21 cellular contexts compared by ENCODE assay signal in the genomic region with DNA sequence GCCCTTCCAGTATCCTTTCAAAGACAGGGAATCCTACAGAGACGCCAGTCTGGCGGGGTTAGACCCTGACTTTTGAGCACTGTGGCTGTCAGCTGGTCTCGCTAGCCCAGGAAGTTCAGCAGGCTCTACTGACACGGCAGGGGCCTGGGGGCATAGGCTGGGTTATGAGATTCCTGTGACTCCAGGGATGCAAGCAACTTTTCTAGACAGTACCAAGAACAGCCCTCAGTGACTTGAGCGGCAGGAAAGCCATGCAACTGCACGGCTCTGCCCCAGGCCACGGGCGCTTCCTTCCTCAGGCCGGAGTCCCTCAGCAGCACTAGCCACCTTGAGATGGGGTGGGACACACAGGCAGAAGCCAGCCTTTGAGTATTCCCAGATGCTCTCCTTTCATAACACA. TPM values are rescaled to one million over a fixed set of nuclear protein-coding genes. Genes with fewer than 3 reads are reported as not detected.
DNase-seq lines count a peak whose midpoint lies in the region; ATAC-seq and TF ChIP-seq lines count a peak whose summit lies in the region.
"Had no signal": no experiment of that assay in that cellular context is flagged by ENCODE, and none has a peak within 500 bp of the region (broad histone marks: within the 10 kb centered on the region; RNA-seq: fewer than 3 reads in every experiment).

No MANE protein-coding gene starts in this region.

- H3K27ac ChIP-seq in gastroesophageal sphincter (peak overlapping the region in 3 of 4 donors; percentile 57 to 75 (median 72)), upper lobe of right lung (peak overlapping the region; percentile 63)

- H3K27me3 ChIP-seq in gastroesophageal sphincter (no peaks in the 10 kb centered on the region), upper lobe of right lung (no peaks in the 10 kb centered on the region)
- H3K27me3 ChIP-seq: BE2C had no signal

- 100% methylated on average over 1 of the region's 9 CpGs; no CpG with 5 or more reads in 1 of the 2 donors for WGBS in gastroesophageal sphincter (ENCODE audit: low coverage in 1 of 2), 2 donors

- no peaks in the 10 kb centered on the region for H3K9me3 Mint-ChIP-seq in osteocyte (ENCODE audit: unreplicated experiment)
- H3K9me3 Mint-ChIP-seq in nephron progenitor cell = peaks cover 25% of the 10 kb centered on the region
- H3K9me3 Mint-ChIP-seq: effector memory CD8-positive, alpha-beta T cell had no signal

- peaks cover 0 to 17% of the 10 kb centered on the region in 2 donors for H3K36me3 ChIP-seq in gastroesophageal sphincter
- no peaks in the 10 kb centered on the region for H3K36me3 ChIP-seq in upper lobe of right lung
- H3K36me3 ChIP-seq: BE2C had no signal

- DNase-seq in Right ventricle myocardium inferior (ENCODE audit: missing footprints) (peak; percentile 53), Right ventricle myocardium superior (no peak), osteocyte (ENCODE audit: extremely low spot score, unreplicated experiment) (no peak), upper lobe of right lung (no peak), nephron progenitor cell (no peak), occipital lobe (lab: John Stamatoyannopoulos, UW) (no peak)
- DNase-seq: activated CD8-positive, alpha-beta memory T cell treated with anti-CD3 and anti-CD28 coated beads, Interleukin-2, amount 10 ng/mL, durations not matched to agents 7 days and 5 days; BE2C; central memory CD4-positive, alpha-beta T cell; effector memory CD8-positive, alpha-beta T cell; GF-D8; hypothalamus; kidney glomerular epithelial cell; NCI-H2081 treated with DMSO at 0.1 percent for 48 hours; NCI-H526 treated with DMSO at 0.1 percent for 48 hours; stimulated activated CD4-positive, alpha-beta T cell treated with anti-CD3 and anti-CD28 coated beads, Interleukin-4, amount 100 ng/mL, for 24 hours; substantia nigra had no signal

- peak overlapping the region; percentile 29 for H3K4me3 Mint-ChIP-seq in osteocyte (ENCODE audit: unreplicated experiment)
- no peak overlapping the region for H3K4me3 Mint-ChIP-seq in nephron progenitor cell
- H3K4me3 Mint-ChIP-seq: activated CD8-positive, alpha-beta memory T cell treated with anti-CD3 and anti-CD28 coated beads, Interleukin-2, amount 10 ng/mL, durations not matched to agents 7 days and 5 days; effector memory CD8-positive, alpha-beta T cell had no signal

- TF ChIP-seq EP300 in gastroesophageal sphincter (IDR thresholded peaks at IDR 0.05) = no peak

- H3K36me3 Mint-ChIP-seq in osteocyte (ENCODE audit: unreplicated experiment) (no peaks in the 10 kb centered on the region), nephron progenitor cell (ENCODE audit: low read depth) (peaks cover 13% of the 10 kb centered on the region)
- H3K36me3 Mint-ChIP-seq: activated CD8-positive, alpha-beta memory T cell treated with anti-CD3 and anti-CD28 coated beads, Interleukin-2, amount 10 ng/mL, durations not matched to agents 7 days and 5 days had no signal

- H3K27ac Mint-ChIP-seq in osteocyte (ENCODE audit: unreplicated experiment) = peak overlapping the region; percentile 92
- H3K27ac Mint-ChIP-seq in nephron progenitor cell = no peak overlapping the region
- H3K27ac Mint-ChIP-seq: activated CD8-positive, alpha-beta memory T cell treated with anti-CD3 and anti-CD28 coated beads, Interleukin-2, amount 10 ng/mL, durations not matched to agents 7 days and 5 days; effector memory CD8-positive, alpha-beta T cell had no signal

- TF ChIP-seq CTCF in gastroesophageal sphincter (IDR thresholded peaks at IDR 0.05) (no peak), osteocyte (IDR thresholded peaks at IDR 0.05) (no peak), upper lobe of right lung (IDR thresholded peaks at IDR 0.05) (no peak), nephron progenitor cell (IDR thresholded peaks at IDR 0.05) (no peak)

- H3K9me3 ChIP-seq in gastroesophageal sphincter (no peaks in the 10 kb centered on the region), upper lobe of right lung (no peaks in the 10 kb centered on the region)

- H3K27me3 Mint-ChIP-seq in osteocyte (ENCODE audit: unreplicated experiment) (no peaks in the 10 kb centered on the region), nephron progenitor cell (ENCODE audit: low read depth, poor library complexity) (peaks cover 5% of the 10 kb centered on the region)
- H3K27me3 Mint-ChIP-seq: activated CD8-positive, alpha-beta memory T cell treated with anti-CD3 and anti-CD28 coated beads, Interleukin-2, amount 10 ng/mL, durations not matched to agents 7 days and 5 days; effector memory CD8-positive, alpha-beta T cell had no signal

- H3K4me1 ChIP-seq in gastroesophageal sphincter = peaks cover 3 to 64% (median 21%) of the 10 kb centered on the region in 3 donors
- H3K4me1 ChIP-seq in upper lobe of right lung = peaks cover 15% of the 10 kb centered on the region
- H3K4me1 ChIP-seq: BE2C had no signal

- ATAC-seq in Right ventricle myocardium inferior (no peak), Right ventricle myocardium superior (ENCODE audit: poor library complexity) (no peak), gastroesophageal sphincter (no peak), upper lobe of right lung (no peak), GM18861 (IDR thresholded peaks at IDR 0.05; ENCODE audit: unreplicated experiment) (no peak)
- ATAC-seq: activated CD4-positive, CD25-positive, alpha-beta regulatory T cell treated with anti-CD3 and anti-CD28 coated beads, Interleukin-2, amount 50 U/mL, for 24 hours; activated CD8-positive, alpha-beta memory T cell treated with anti-CD3 and anti-CD28 coated beads, Interleukin-2, amount 10 ng/mL, durations not matched to agents 7 days and 5 days; effector memory CD8-positive, alpha-beta T cell; GM12878 had no signal

- no peak for TF ChIP-seq POLR2A in gastroesophageal sphincter (IDR thresholded peaks at IDR 0.05)

- no peak overlapping the region for H3K4me3 ChIP-seq in gastroesophageal sphincter
- no peak overlapping the region for H3K4me3 ChIP-seq in upper lobe of right lung
- H3K4me3 ChIP-seq: GM12878 had no signal

- intact Hi-C loops in Right ventricle myocardium inferior (cut with DNase I) = no loop called here
- intact Hi-C loops in Right ventricle myocardium superior (cut with DNase I) = no loop called here
- intact Hi-C loops in upper lobe of right lung (cut with DNase I) = no loop called here

- H3K4me1 Mint-ChIP-seq in osteocyte (ENCODE audit: unreplicated experiment) = peaks cover 45% of the 10 kb centered on the region
- H3K4me1 Mint-ChIP-seq in nephron progenitor cell = peaks cover 42% of the 10 kb centered on the region

RNA-seq across cellular contexts. Expression of gene SIVA1, which starts 5.1 kb away (rescaled TPM):
- total RNA-seq in Right ventricle myocardium inferior (54.4 TPM), Right ventricle myocardium superior (60.7 TPM), gastroesophageal sphincter (100 to 1,000 TPM; 188 to 513 (median 363) TPM), osteocyte (50.1 and 52.3 TPM in 2 replicates), upper lobe of right lung (66.1 TPM), occipital lobe (21.2 TPM)

RNA-seq across cellular contexts. Expression of gene ADSS1, which starts 23.8 kb away (rescaled TPM):
- total RNA-seq in Right ventricle myocardium inferior (191 TPM), Right ventricle myocardium superior (215 TPM), gastroesophageal sphincter (10 to 100 TPM in 2 of 4 donors, 1 to 10 TPM in 2; 5.1 to 32.2 (median 8.8) TPM), osteocyte (3.7 and 4.5 TPM in 2 replicates), upper lobe of right lung (5.5 TPM), occipital lobe (4.8 TPM)

RNA-seq across cellular contexts. Expression of gene AKT1, which starts 47.7 kb away (rescaled TPM):
- total RNA-seq in Right ventricle myocardium inferior (134 TPM), Right ventricle myocardium superior (120 TPM), gastroesophageal sphincter (100 to 1,000 TPM; 134 to 283 (median 143) TPM), osteocyte (157 and 160 TPM in 2 replicates), upper lobe of right lung (174 TPM), occipital lobe (102 TPM)

RNA-seq across cellular contexts. Expression of gene ZBTB42, which starts 53.0 kb away (rescaled TPM):
- total RNA-seq in Right ventricle myocardium inferior = 5.6 TPM
- 5.0 TPM for total RNA-seq in Right ventricle myocardium superior
- 1 to 10 TPM; 2.0 to 4.8 (median 3.2) TPM for total RNA-seq in gastroesophageal sphincter
- total RNA-seq in osteocyte = 2.7 and 3.1 TPM in 2 replicates
- total RNA-seq in upper lobe of right lung = 12.3 TPM
- 0.94 TPM for total RNA-seq in occipital lobe

RNA-seq across cellular contexts. Expression of gene INF2, which starts 58.5 kb away (rescaled TPM):
- 31.1 TPM for total RNA-seq in Right ventricle myocardium inferior
- total RNA-seq in Right ventricle myocardium superior = 28.3 TPM
- total RNA-seq in gastroesophageal sphincter = 100 to 1,000 TPM in 1 of 4 donors, 10 to 100 TPM in 3; 44.6 to 102 (median 64.7) TPM
- 124 and 130 TPM in 2 replicates for total RNA-seq in osteocyte
- total RNA-seq in upper lobe of right lung = 117 TPM
- 8.4 TPM for total RNA-seq in occipital lobe
